In genomic region chr1:206055069-206055625, GRCh38 we compare ENCODE assay signal across 9 cellular contexts. TPM values are rescaled to one million over a fixed set of nuclear protein-coding genes. Genes with fewer than 3 reads are reported as not detected.
"Had no signal": no experiment of that assay in that cellular context is flagged by ENCODE, and none has a peak within 500 bp of the region (broad histone marks: within the 10 kb centered on the region; RNA-seq: fewer than 3 reads in every experiment).

No MANE protein-coding gene starts in this region.

RNA-seq across cellular contexts. Expression of gene RHEX, which starts 2.2 kb away (rescaled TPM):
- total RNA-seq: activated CD4-positive, alpha-beta memory T cell treated with anti-CD3 and anti-CD28 coated beads for 36 hours; activated CD4-positive, alpha-beta T cell treated with anti-CD3 and anti-CD28 coated beads, Interleukin-2, amount 10 ng/mL, durations not matched to agents 7 days and 5 days; activated naive CD4-positive, alpha-beta T cell treated with anti-CD3 and anti-CD28 coated beads, Interleukin-2, amount 50 U/mL, for 72 hours; activated T-cell treated with anti-CD3 and anti-CD28 coated beads, Interleukin-2, amount 50 U/mL, for 4 hours; bronchial epithelial cell; LHCN-M2; M059J; RPMI7951 had no signal

RNA-seq across cellular contexts. Expression of gene CTSE, which starts 31.5 kb away (rescaled TPM):
- total RNA-seq: activated CD4-positive, alpha-beta memory T cell treated with anti-CD3 and anti-CD28 coated beads for 36 hours; activated CD4-positive, alpha-beta T cell treated with anti-CD3 and anti-CD28 coated beads, Interleukin-2, amount 10 ng/mL, durations not matched to agents 7 days and 5 days; activated naive CD4-positive, alpha-beta T cell treated with anti-CD3 and anti-CD28 coated beads, Interleukin-2, amount 50 U/mL, for 72 hours; ascending aorta; bronchial epithelial cell; LHCN-M2; M059J had no signal

RNA-seq across cellular contexts. Expression of gene RAB7B, which starts 52.0 kb away (rescaled TPM):
- total RNA-seq: activated CD4-positive, alpha-beta memory T cell treated with anti-CD3 and anti-CD28 coated beads for 36 hours; activated CD4-positive, alpha-beta T cell treated with anti-CD3 and anti-CD28 coated beads, Interleukin-2, amount 10 ng/mL, durations not matched to agents 7 days and 5 days; activated naive CD4-positive, alpha-beta T cell treated with anti-CD3 and anti-CD28 coated beads, Interleukin-2, amount 50 U/mL, for 72 hours; ascending aorta had no signal
